In the genomic region with DNA sequence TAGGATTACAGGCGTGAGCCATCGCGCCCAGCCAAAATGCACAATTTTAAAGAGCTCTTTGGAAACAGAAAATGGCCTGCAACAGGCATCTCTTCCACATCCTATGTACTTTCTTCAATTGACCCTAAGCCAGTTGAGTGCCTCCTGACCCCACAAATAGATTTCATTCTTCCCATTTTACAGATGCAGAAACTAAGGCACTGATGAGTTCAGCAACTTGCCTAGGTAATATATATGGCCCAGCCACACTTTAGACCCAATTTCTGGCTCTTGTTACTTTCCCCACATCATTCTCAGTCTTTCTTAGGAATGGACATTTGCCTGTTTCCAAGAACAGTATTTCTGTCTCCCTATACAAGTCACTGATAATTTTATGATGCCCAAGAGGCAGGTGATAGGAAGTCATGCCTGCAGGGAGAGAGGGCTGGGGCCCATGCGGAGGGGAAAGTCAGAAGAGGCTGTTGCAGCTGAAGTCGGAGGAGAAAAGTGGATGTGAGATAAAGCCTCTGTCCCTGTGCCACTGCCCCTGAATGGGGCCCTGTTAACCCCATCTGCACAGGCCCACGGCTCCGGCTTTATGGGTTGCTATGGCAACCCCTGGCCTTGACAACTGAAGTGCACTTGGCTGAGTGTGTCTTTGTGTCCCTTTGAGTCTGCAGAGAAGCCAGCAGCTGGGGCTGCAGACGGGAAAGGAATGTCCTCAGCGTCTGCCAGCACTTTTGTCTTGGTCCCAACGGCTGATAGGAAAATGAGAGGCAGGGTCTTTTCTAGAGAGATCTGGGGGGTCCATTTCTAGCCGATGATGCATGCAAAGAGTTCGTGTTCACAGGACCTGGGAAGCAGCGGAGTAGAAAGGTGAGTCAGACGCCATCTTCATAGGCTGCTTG, we compare ENCODE assay signal across 1 cellular context.
TF ChIP-seq lines count a peak whose summit lies in the region.

No MANE protein-coding gene starts in this region.

TF ChIP-seq in IMR-90, 13 proteins besides CTCF, POLR2A, EP300 and RAD21:
- TF ChIP-seq MAZ (IDR thresholded peaks at IDR 0.05; ENCODE audit: borderline replicate concordance, low read depth, low read length) (no peak), MXI1 (IDR thresholded peaks at IDR 0.05; ENCODE audit: borderline replicate concordance, low read depth, low read length) (no peak), NFE2L2 (IDR thresholded peaks at IDR 0.05; ENCODE audit: low read depth, low read length) (no peak), CHD1 (IDR thresholded peaks at IDR 0.05; ENCODE audit: low read depth, low read length) (no peak), BHLHE40 (IDR thresholded peaks at IDR 0.05; ENCODE audit: low read depth, low read length) (no peak), FOS (IDR thresholded peaks at IDR 0.05; ENCODE audit: low read depth, low read length) (no peak), MAFK (IDR thresholded peaks at IDR 0.05; ENCODE audit: low read depth, low read length) (no peak), RCOR1 (IDR thresholded peaks at IDR 0.05; ENCODE audit: insufficient replicate concordance, low read length) (no peak), CEBPB (IDR thresholded peaks at IDR 0.05; ENCODE audit: low read depth, low read length) (no peak), SMC3 (IDR thresholded peaks at IDR 0.05; ENCODE audit: low read depth, low read length) (no peak), RFX5 (IDR thresholded peaks at IDR 0.05; ENCODE audit: low read depth, low read length) (no peak)
- TF ChIP-seq, protein P1, sequence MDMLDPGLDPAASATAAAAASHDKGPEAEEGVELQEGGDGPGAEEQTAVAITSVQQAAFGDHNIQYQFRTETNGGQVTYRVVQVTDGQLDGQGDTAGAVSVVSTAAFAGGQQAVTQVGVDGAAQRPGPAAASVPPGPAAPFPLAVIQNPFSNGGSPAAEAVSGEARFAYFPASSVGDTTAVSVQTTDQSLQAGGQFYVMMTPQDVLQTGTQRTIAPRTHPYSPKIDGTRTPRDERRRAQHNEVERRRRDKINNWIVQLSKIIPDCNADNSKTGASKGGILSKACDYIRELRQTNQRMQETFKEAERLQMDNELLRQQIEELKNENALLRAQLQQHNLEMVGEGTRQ (IDR thresholded peaks at IDR 0.05; ENCODE audit: low read depth, low read length): no peak
- TF ChIP-seq, protein P2, sequence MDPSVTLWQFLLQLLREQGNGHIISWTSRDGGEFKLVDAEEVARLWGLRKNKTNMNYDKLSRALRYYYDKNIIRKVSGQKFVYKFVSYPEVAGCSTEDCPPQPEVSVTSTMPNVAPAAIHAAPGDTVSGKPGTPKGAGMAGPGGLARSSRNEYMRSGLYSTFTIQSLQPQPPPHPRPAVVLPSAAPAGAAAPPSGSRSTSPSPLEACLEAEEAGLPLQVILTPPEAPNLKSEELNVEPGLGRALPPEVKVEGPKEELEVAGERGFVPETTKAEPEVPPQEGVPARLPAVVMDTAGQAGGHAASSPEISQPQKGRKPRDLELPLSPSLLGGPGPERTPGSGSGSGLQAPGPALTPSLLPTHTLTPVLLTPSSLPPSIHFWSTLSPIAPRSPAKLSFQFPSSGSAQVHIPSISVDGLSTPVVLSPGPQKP (IDR thresholded peaks at IDR 0.05; ENCODE audit: borderline replicate concordance, low read depth, low read length): no peak
